ENCODE assay signal across 1 cellular context in genomic region chr15:81507831-81508230, GRCh38.
TF ChIP-seq lines count a peak whose summit lies in the region.

No MANE protein-coding gene starts in this region.

TF ChIP-seq in K562, 482 proteins besides CTCF, POLR2A, EP300 and RAD21 (continued from another document):
- TF ChIP-seq OTX1 (CRISPR knock-in tag; IDR thresholded peaks at IDR 0.05) (no peak), NFATC3 (IDR thresholded peaks at IDR 0.05) (no peak), MBD1 (CRISPR knock-in tag; IDR thresholded peaks at IDR 0.05) (no peak), ZNF512 (tag; IDR thresholded peaks at IDR 0.05) (no peak), MAX (CRISPR knock-in tag; IDR thresholded peaks at IDR 0.05) (no peak), ZSCAN29 (IDR thresholded peaks at IDR 0.05) (no peak), ZBTB49 (CRISPR knock-in tag; IDR thresholded peaks at IDR 0.05; ENCODE audit: borderline replicate concordance) (no peak), ZBTB33 (CRISPR knock-in tag; IDR thresholded peaks at IDR 0.05) (no peak), EZH2 (IDR thresholded peaks at IDR 0.05; ENCODE audit: borderline replicate concordance, low read depth, low read length) (no peak), CCAR2 (IDR thresholded peaks at IDR 0.05; ENCODE audit: low read depth, low read length) (no peak), CC2D1A (IDR thresholded peaks at IDR 0.05) (no peak), ZBTB2 (IDR thresholded peaks at IDR 0.05) (no peak), RAD51 (IDR thresholded peaks at IDR 0.05; ENCODE audit: borderline replicate concordance, low read depth) (no peak), TCF15 (CRISPR knock-in tag; IDR thresholded peaks at IDR 0.05) (no peak), SPI1 (IDR thresholded peaks at IDR 0.05; ENCODE audit: borderline replicate concordance, low read depth, low read length) (no peak)
